ENCODE assay signal across 8 cellular contexts in the genomic region with DNA sequence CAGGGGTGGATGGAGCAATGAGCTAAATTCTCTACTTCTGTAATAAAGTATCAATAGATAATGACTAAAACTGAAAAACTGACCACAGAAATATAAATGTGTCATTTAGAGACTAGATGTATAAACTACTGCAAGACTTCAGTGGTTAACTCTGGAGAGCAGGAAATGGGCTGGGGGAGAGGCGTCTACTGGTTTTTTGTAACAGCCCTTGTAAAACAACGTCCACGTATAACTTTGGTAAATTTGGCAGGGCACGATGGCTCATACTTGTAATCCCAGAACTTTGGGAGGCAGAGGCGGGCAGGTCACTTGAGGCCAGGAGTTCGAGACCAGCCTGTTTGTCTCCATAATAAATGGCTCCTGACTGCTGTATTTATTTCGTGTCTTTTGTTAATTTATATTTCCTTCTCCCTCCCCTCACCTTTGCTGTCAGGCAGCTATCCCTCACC. TPM values are rescaled to one million over a fixed set of nuclear protein-coding genes. Genes with fewer than 3 reads are reported as not detected.
DNase-seq lines count a peak whose midpoint lies in the region; ATAC-seq and TF ChIP-seq lines count a peak whose summit lies in the region.

No MANE protein-coding gene starts in this region.

- no peaks in the 10 kb centered on the region for H3K36me3 ChIP-seq in Peyer's patch

- no peak overlapping the region for H3K4me3 Mint-ChIP-seq in glutamatergic neuron (ENCODE audit: unreplicated experiment)

- no peaks in the 10 kb centered on the region for H3K27me3 ChIP-seq in Peyer's patch

- peaks cover 5% of the 10 kb centered on the region for H3K27me3 Mint-ChIP-seq in glutamatergic neuron (ENCODE audit: unreplicated experiment)

- peaks cover 2% of the 10 kb centered on the region for H3K9me3 Mint-ChIP-seq in glutamatergic neuron (ENCODE audit: unreplicated experiment)

- H3K9me3 ChIP-seq in Peyer's patch: no peaks in the 10 kb centered on the region

- no peak overlapping the region for H3K4me3 ChIP-seq in Peyer's patch
- no peak overlapping the region for H3K4me3 ChIP-seq in choroid plexus epithelial cell (ENCODE audit: low read depth, low read length)

- H3K36me3 Mint-ChIP-seq in glutamatergic neuron (ENCODE audit: unreplicated experiment): no peaks in the 10 kb centered on the region

- DNase-seq in Peyer's patch: peak in 2 of 3 donors; percentile 44 to 74
- DNase-seq in choroid plexus epithelial cell (ENCODE audit: low read depth): peak; percentile 63
- no peak for DNase-seq in NCI-H510A (lab: John Stamatoyannopoulos, UW)
- no peak for DNase-seq in NCI-H2081 (lab: John Stamatoyannopoulos, UW)
- DNase-seq in glutamatergic neuron: no peak
- DNase-seq in NCI-H2196 treated with DMSO at 0.1 percent for 48 hours (lab: John Stamatoyannopoulos, UW; ENCODE audit: unreplicated experiment): no peak

- H3K4me1 Mint-ChIP-seq in glutamatergic neuron (ENCODE audit: low read depth, unreplicated experiment): no peaks in the 10 kb centered on the region

- peak overlapping the region; percentile 48 to 67 (median 56) for H3K27ac ChIP-seq in Peyer's patch

- H3K27ac Mint-ChIP-seq in glutamatergic neuron (ENCODE audit: unreplicated experiment): no peak overlapping the region

- TF ChIP-seq CTCF in Peyer's patch (IDR thresholded peaks at IDR 0.05) (no peak), choroid plexus epithelial cell (conservative IDR thresholded peaks at IDR 0.05; ENCODE audit: low read depth, low read length) (no peak), glutamatergic neuron (IDR thresholded peaks at IDR 0.05; ENCODE audit: partially characterized antibody, unreplicated experiment) (no peak)

- no peak for TF ChIP-seq POLR2A in Peyer's patch (IDR thresholded peaks at IDR 0.05)

- ATAC-seq in GM18517 (IDR thresholded peaks at IDR 0.05; ENCODE audit: unreplicated experiment) (peak; percentile 68), HG02840 (IDR thresholded peaks at IDR 0.05; ENCODE audit: low FRiP score, unreplicated experiment) (peak; percentile 49)

- peaks cover 0 to 5% (median under 1%) of the 10 kb centered on the region in 4 donors for H3K4me1 ChIP-seq in Peyer's patch

RNA-seq across cellular contexts. Expression of a gene that starts 12.5 kb away (rescaled TPM):
- total RNA-seq in Peyer's patch (10 to 100 TPM in 3 of 4 donors, 1 to 10 TPM in 1; 8.3 to 30.8 (median 18.2) TPM), glutamatergic neuron (ENCODE audit: unreplicated experiment) (4.9 TPM)

RNA-seq across cellular contexts. Expression of a gene that starts 41.8 kb away (rescaled TPM):
- total RNA-seq in Peyer's patch: 10 to 100 TPM in 1 of 4 donors, 1 to 10 TPM in 3; 4.2 to 12.0 (median 7.1) TPM
- 14.4 TPM for total RNA-seq in glutamatergic neuron (ENCODE audit: unreplicated experiment)

RNA-seq across cellular contexts. Expression of a gene that starts 41.9 kb away (rescaled TPM):
- total RNA-seq in Peyer's patch (10 to 100 TPM in 3 of 4 donors, 1 to 10 TPM in 1; 3.2 to 34.7 (median 15.4) TPM), glutamatergic neuron (ENCODE audit: unreplicated experiment) (6.4 TPM)

Comparison
In these comparisons a context has a peak if more than half of its experiments do, and no peak if none do; other contexts are left out.
1. DNase-seq: peak in Peyer's patch (2 of 3) and choroid plexus epithelial cell (single experiment); none in NCI-H510A (single experiment), NCI-H2081 (0 of 2), glutamatergic neuron (single experiment) and NCI-H2196 treated with DMSO at 0.1 percent for 48 hours (single experiment).